In the genomic region with DNA sequence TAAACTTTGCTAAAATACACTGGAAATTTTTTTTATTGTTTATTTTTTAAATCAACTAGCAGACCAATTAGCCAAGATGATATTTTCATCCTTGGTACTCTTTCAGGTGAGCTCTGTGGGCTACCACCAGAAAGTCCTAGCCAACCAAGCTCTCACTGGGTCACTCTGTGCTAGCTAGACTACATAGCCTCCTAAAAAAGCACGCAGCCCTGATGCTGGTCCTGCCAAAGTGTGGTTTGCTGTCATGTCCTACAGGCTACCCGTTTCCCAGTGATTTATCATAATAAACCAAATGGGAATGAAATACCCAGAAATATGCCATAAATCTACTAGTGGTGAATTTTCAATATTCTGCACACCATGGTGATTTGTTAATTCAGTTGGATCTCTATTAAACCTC, we compare ENCODE assay signal across 18 cellular contexts.
"Had no signal": no experiment of that assay in that cellular context is flagged by ENCODE, and none has a peak within 500 bp of the region (broad histone marks: within the 10 kb centered on the region; RNA-seq: fewer than 3 reads in every experiment).

No MANE protein-coding gene starts in this region.

- FAIRE-seq: small intestine had no signal

- H2AFZ ChIP-seq: hepatocyte had no signal

- DNase-seq: effector memory CD8-positive, alpha-beta T cell; kidney glomerular epithelial cell; lower lobe of right lung; naive B cell; sigmoid colon; small intestine; stimulated activated CD4-positive, alpha-beta T cell treated with anti-CD3 and anti-CD28 coated beads, Interleukin-12 subunit alpha, Interleukin-12 subunit beta, amount 100 ng/mL, for 4 hours; stimulated activated CD4-positive, alpha-beta T cell treated with anti-CD3 and anti-CD28 coated beads, Interleukin-2, amount 100 ng/mL, for 48 hours; stimulated activated naive CD8-positive, alpha-beta T cell treated with anti-CD3 and anti-CD28 coated beads, Interleukin-15, Interleukin-2, amounts not matched to agents 100 U/mL and 50 U/mL, for 24 hours; thyroid gland; upper lobe of right lung had no signal

- H3K36me3 ChIP-seq: esophagus muscularis mucosa, lower lobe of right lung, sigmoid colon, suprapubic skin, thyroid gland, upper lobe of right lung, vagina had no signal

- H3K9me3 ChIP-seq: esophagus muscularis mucosa, lower lobe of right lung, sigmoid colon, suprapubic skin, thyroid gland, upper lobe of right lung, vagina had no signal

- H3K4me2 ChIP-seq: hepatocyte had no signal

- H3K4me1 ChIP-seq: lower lobe of right lung, thyroid gland, upper lobe of right lung had no signal

- H3K27ac ChIP-seq: epithelial cell of prostate, esophagus muscularis mucosa, hepatocyte, lower lobe of right lung, suprapubic skin, thyroid gland, upper lobe of right lung, vagina had no signal

- ATAC-seq: effector memory CD8-positive, alpha-beta T cell; left lobe of liver; lower lobe of right lung; stimulated activated effector memory CD8-positive, alpha-beta T cell treated with anti-CD3 and anti-CD28 coated beads, Interleukin-12 subunit alpha, Interleukin-12 subunit beta, amount 100 ng/mL, for 72 hours; stimulated activated naive CD8-positive, alpha-beta T cell treated with anti-CD3 and anti-CD28 coated beads, Interleukin-15, Interleukin-2, amounts not matched to agents 100 U/mL and 50 U/mL, for 24 hours; upper lobe of right lung had no signal

- H3K4me3 ChIP-seq: esophagus muscularis mucosa, hepatocyte, lower lobe of right lung, sigmoid colon, suprapubic skin, thyroid gland, upper lobe of right lung, vagina had no signal

- H3K27me3 ChIP-seq: esophagus muscularis mucosa, hepatocyte, sigmoid colon, suprapubic skin, thyroid gland, upper lobe of right lung, vagina had no signal
